8 cellular contexts compared by ENCODE assay signal in the genomic region with DNA sequence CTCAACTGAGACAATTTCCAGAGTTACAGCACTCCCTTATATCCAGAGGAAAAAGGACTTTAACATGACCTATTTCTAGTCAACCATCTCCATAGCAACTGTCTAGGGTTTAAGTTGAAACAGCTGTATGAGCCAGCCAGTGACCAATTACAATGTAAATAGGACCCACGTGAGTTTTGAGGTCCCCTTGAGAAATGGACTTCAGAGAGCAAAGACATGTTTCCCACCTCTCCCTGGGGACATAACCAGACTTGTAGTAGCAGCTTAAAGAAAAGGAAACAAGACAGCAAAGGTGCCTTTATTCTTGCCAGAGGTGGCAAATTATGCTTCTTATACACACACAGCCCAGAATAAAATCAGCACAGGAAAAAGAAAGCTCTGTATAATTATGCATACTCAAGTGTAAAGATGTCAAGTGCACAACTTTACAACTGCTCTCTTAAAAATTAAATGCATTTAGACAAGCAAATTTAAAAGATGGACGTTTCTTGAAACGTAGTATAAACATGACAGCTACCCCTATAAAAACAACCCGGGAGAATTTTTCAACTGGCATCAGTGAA. TPM values are rescaled to one million over a fixed set of nuclear protein-coding genes. Genes with fewer than 3 reads are reported as not detected.
A peak's percentile ranks its signal among the peaks of the same experiment; 100 is the strongest.
DNase-seq lines count a peak whose midpoint lies in the region; ATAC-seq lines count a peak whose summit lies in the region.

No MANE protein-coding gene starts in this region.

- H3K4me3 Mint-ChIP-seq in stimulated activated naive B cell treated with anti-CD40 and anti-IgM and Interleukin-4, amounts not matched to agents 10 μg/mL and 1 μg/mL and 100 μg/mL, for 72 hours: peak overlapping the region in 1 of 2 donors; percentile 31

- peaks cover 9% of the 10 kb centered on the region in 2 donors for H3K9me3 Mint-ChIP-seq in stimulated activated naive B cell treated with anti-CD40 and anti-IgM and Interleukin-4, amounts not matched to agents 10 μg/mL and 1 μg/mL and 100 μg/mL, for 72 hours

- H3K27ac Mint-ChIP-seq in stimulated activated naive B cell treated with anti-CD40 and anti-IgM and Interleukin-4, amounts not matched to agents 10 μg/mL and 1 μg/mL and 100 μg/mL, for 72 hours: peak overlapping the region; percentile 62

- no peaks in the 10 kb centered on the region for H3K27me3 Mint-ChIP-seq in stimulated activated naive B cell treated with anti-CD40 and anti-IgM and Interleukin-4, amounts not matched to agents 10 μg/mL and 1 μg/mL and 100 μg/mL, for 72 hours

- peak; percentile 73 for ATAC-seq in GM21515 (IDR thresholded peaks at IDR 0.05; ENCODE audit: unreplicated experiment)
- peak; percentile 84 to 89 for ATAC-seq in stimulated activated naive B cell treated with anti-CD40 and anti-IgM and Interleukin-4, amounts not matched to agents 10 μg/mL and 1 μg/mL and 100 μg/mL, for 72 hours (replicated peaks)

- H3K4me1 Mint-ChIP-seq in stimulated activated naive B cell treated with anti-CD40 and anti-IgM and Interleukin-4, amounts not matched to agents 10 μg/mL and 1 μg/mL and 100 μg/mL, for 72 hours: peaks cover 24 to 38% of the 10 kb centered on the region in 2 donors

- DNase-seq in GM03348 (ENCODE audit: low spot score) (peak; percentile 73), HT-29 (ENCODE audit: low spot score) (peak; percentile 38), dermis blood vessel endothelial cell (peak; percentile 72), anterior cingulate cortex (lab: John Stamatoyannopoulos, UW) (no peak), NCI-H526 treated with DMSO at 0.1 percent for 48 hours (lab: John Stamatoyannopoulos, UW) (no peak)
- peak; percentile 32 for DNase-seq in stimulated activated naive B cell treated with anti-CD40 and anti-IgM and Interleukin-4, amounts not matched to agents 10 μg/mL and 1 μg/mL and 100 μg/mL, for 72 hours
- no peak for DNase-seq in activated CD4-positive, alpha-beta T cell treated with anti-CD3 and anti-CD28 coated beads for 1 hour

- peaks cover 21 to 36% of the 10 kb centered on the region in 2 donors for H3K36me3 Mint-ChIP-seq in stimulated activated naive B cell treated with anti-CD40 and anti-IgM and Interleukin-4, amounts not matched to agents 10 μg/mL and 1 μg/mL and 100 μg/mL, for 72 hours

RNA-seq across cellular contexts. Expression of gene SUMF1, which starts 40.2 kb away (rescaled TPM):
- total RNA-seq in HT-29 (2014; rRNA removed; shearing (Covaris generic)): 17.5 and 21.8 TPM in 2 replicates
- total RNA-seq in dermis blood vessel endothelial cell: 97.2 and 102 TPM in 2 replicates

Comparison
In these comparisons a context has a peak if more than half of its experiments do, and no peak if none do; other contexts are left out.
1. DNase-seq: peak in GM03348 (single experiment), HT-29 (single experiment), dermis blood vessel endothelial cell (single experiment) and stimulated activated naive B cell treated with anti-CD40 and anti-IgM and Interleukin-4, amounts not matched to agents 10 μg/mL and 1 μg/mL and 100 μg/mL, for 72 hours (single experiment); none in activated CD4-positive, alpha-beta T cell treated with anti-CD3 and anti-CD28 coated beads for 1 hour (single experiment), anterior cingulate cortex (0 of 58) and NCI-H526 treated with DMSO at 0.1 percent for 48 hours (single experiment).